ENCODE assay signal across 27 cellular contexts in genomic region chr3:131716943-131717342, GRCh38.
"Had no signal": no experiment of that assay in that cellular context is flagged by ENCODE, and none has a peak within 500 bp of the region (broad histone marks: within the 10 kb centered on the region; RNA-seq: fewer than 3 reads in every experiment).

No MANE protein-coding gene starts in this region.

- H3K36me3 Mint-ChIP-seq: memory B cell; mesothelial cell of epicardium; naive B cell; stimulated activated effector memory CD8-positive, alpha-beta T cell treated with anti-CD3 and anti-CD28 coated beads, Interleukin-12 subunit alpha, Interleukin-12 subunit beta, amount 100 ng/mL, for 72 hours had no signal

- H3K4me1 Mint-ChIP-seq: memory B cell, mesothelial cell of epicardium, naive B cell had no signal

- H3K36me3 ChIP-seq: esophagus squamous epithelium, heart right ventricle, sigmoid colon, thoracic aorta, tibial nerve, upper lobe of right lung, uterus had no signal

- H3K4me1 ChIP-seq: esophagus squamous epithelium, heart right ventricle, psoas muscle, sigmoid colon, upper lobe of right lung, uterus had no signal

- H3K4me3 ChIP-seq: esophagus squamous epithelium, heart right ventricle, lung, mucosa of descending colon, psoas muscle, sigmoid colon, thoracic aorta, tibial nerve, upper lobe of right lung, uterus had no signal

- H3K27ac Mint-ChIP-seq: effector memory CD8-positive, alpha-beta T cell; memory B cell; mesothelial cell of epicardium; naive B cell; nephron progenitor cell; stimulated activated effector memory CD8-positive, alpha-beta T cell treated with anti-CD3 and anti-CD28 coated beads, Interleukin-12 subunit alpha, Interleukin-12 subunit beta, amount 100 ng/mL, for 72 hours had no signal

- H3K4me3 Mint-ChIP-seq: effector memory CD8-positive, alpha-beta T cell; memory B cell; mesothelial cell of epicardium; naive B cell; nephron progenitor cell; stimulated activated effector memory CD8-positive, alpha-beta T cell treated with anti-CD3 and anti-CD28 coated beads, Interleukin-12 subunit alpha, Interleukin-12 subunit beta, amount 100 ng/mL, for 72 hours had no signal

- H3K27me3 ChIP-seq: esophagus squamous epithelium, heart right ventricle, sigmoid colon, tibial nerve, upper lobe of right lung, uterus had no signal

- FAIRE-seq: endometrium, kidney had no signal

- DNase-seq: cortex of kidney; effector memory CD8-positive, alpha-beta T cell; erythroblast; esophagus squamous epithelium; foreskin melanocyte; glutamatergic neuron; heart right ventricle; kidney; mucosa of descending colon; naive B cell; nephron progenitor cell; nucleus accumbens; psoas muscle; right cardiac atrium; sigmoid colon; stimulated activated CD4-positive, alpha-beta T cell treated with anti-CD3 and anti-CD28 coated beads, Interleukin-2, amount 100 ng/mL, for 24 hours; stimulated activated CD4-positive, alpha-beta T cell treated with anti-CD3 and anti-CD28 coated beads, Interleukin-4, amount 100 ng/mL, for 24 hours; stimulated activated naive CD4-positive, alpha-beta T cell treated with Interleukin-2 at 50 U/mL for 16 hours; upper lobe of right lung; uterus had no signal

- H3K27ac ChIP-seq: esophagus squamous epithelium, heart right ventricle, psoas muscle, sigmoid colon, thoracic aorta, tibial nerve, upper lobe of right lung, uterus had no signal

- H3K27me3 Mint-ChIP-seq: effector memory CD8-positive, alpha-beta T cell had no signal

- H3K9me3 Mint-ChIP-seq: effector memory CD8-positive, alpha-beta T cell; memory B cell; mesothelial cell of epicardium; naive B cell; nephron progenitor cell; stimulated activated effector memory CD8-positive, alpha-beta T cell treated with anti-CD3 and anti-CD28 coated beads, Interleukin-12 subunit alpha, Interleukin-12 subunit beta, amount 100 ng/mL, for 72 hours had no signal
